ENCODE assay signal across 9 cellular contexts in genomic region chr1:164561461-164561860, GRCh38. TPM values are rescaled to one million over a fixed set of nuclear protein-coding genes. Genes with fewer than 3 reads are reported as not detected.
A peak's percentile ranks its signal among the peaks of the same experiment; 100 is the strongest.
DNase-seq lines count a peak whose midpoint lies in the region; ATAC-seq and TF ChIP-seq lines count a peak whose summit lies in the region.
"Had no signal": no experiment of that assay in that cellular context is flagged by ENCODE, and none has a peak within 500 bp of the region (broad histone marks: within the 10 kb centered on the region; RNA-seq: fewer than 3 reads in every experiment).

No MANE protein-coding gene starts in this region.

- peaks cover 3% of the 10 kb centered on the region for H3K27me3 ChIP-seq in osteoblast (ENCODE audit: insufficient read depth, low read length)

- H3K79me2 ChIP-seq in osteoblast (ENCODE audit: insufficient read depth, low read length), result no peaks in the 10 kb centered on the region

- H3K27ac ChIP-seq in osteoblast (ENCODE audit: low read depth, low read length), result no peak overlapping the region

- no peaks in the 10 kb centered on the region for H3K9me3 ChIP-seq in osteoblast (ENCODE audit: low read depth, low read length)

- ATAC-seq in GM18520 (IDR thresholded peaks at IDR 0.05; ENCODE audit: unreplicated experiment) (no peak), HG02763 (IDR thresholded peaks at IDR 0.05; ENCODE audit: unreplicated experiment) (no peak)

- no peak for DNase-seq in AG10803 (ENCODE audit: low read depth)
- peak; percentile 67 for DNase-seq in NCI-H69 (lab: John Stamatoyannopoulos, UW)
- no peak for DNase-seq in epithelial cell of esophagus (ENCODE audit: low read depth)
- no peak for DNase-seq in osteoblast (ENCODE audit: insufficient read length, low spot score, missing footprints)
- DNase-seq in cerebellar nuclear complex (lab: John Stamatoyannopoulos, UW), result no peak
- no peak for DNase-seq in NCI-H128 (lab: John Stamatoyannopoulos, UW; ENCODE audit: unreplicated experiment)
- DNase-seq: GDM1 had no signal

- H4K20me1 ChIP-seq in osteoblast (ENCODE audit: insufficient read depth, low read length), result no peaks in the 10 kb centered on the region

- H3K4me2 ChIP-seq in osteoblast (ENCODE audit: insufficient read depth, low read length), result peak overlapping the region; percentile 73

- no peaks in the 10 kb centered on the region for H3K36me3 ChIP-seq in osteoblast (ENCODE audit: insufficient read depth, low read length)

- H3K4me1 ChIP-seq in osteoblast (ENCODE audit: insufficient read depth, low read length), result no peaks in the 10 kb centered on the region

- no peak overlapping the region for H2AFZ ChIP-seq in osteoblast (ENCODE audit: low read length)

- H3K4me3 ChIP-seq in AG10803 (ENCODE audit: low read length) (peak overlapping the region; percentile 71), epithelial cell of esophagus (ENCODE audit: low read length) (peak overlapping the region; percentile 54), osteoblast (ENCODE audit: insufficient read depth, low read length) (peak overlapping the region; percentile 68)

- no peak for TF ChIP-seq CTCF in AG10803 (conservative IDR thresholded peaks at IDR 0.05; ENCODE audit: low read length)
- no peak for TF ChIP-seq CTCF in epithelial cell of esophagus (IDR thresholded peaks at IDR 0.05; ENCODE audit: insufficient read depth, low read depth, low read length, missing control alignments)
- TF ChIP-seq CTCF in osteoblast (IDR thresholded peaks at IDR 0.05; ENCODE audit: extremely low read depth, low read depth, low read length), result no peak

RNA-seq across cellular contexts. Expression of gene PBX1, which starts 2.5 kb away (rescaled TPM):
- 10.1 and 15.3 TPM in 2 replicates for total RNA-seq in osteoblast
